Comparison of ENCODE assay signal across 35 cellular contexts in the genomic region with DNA sequence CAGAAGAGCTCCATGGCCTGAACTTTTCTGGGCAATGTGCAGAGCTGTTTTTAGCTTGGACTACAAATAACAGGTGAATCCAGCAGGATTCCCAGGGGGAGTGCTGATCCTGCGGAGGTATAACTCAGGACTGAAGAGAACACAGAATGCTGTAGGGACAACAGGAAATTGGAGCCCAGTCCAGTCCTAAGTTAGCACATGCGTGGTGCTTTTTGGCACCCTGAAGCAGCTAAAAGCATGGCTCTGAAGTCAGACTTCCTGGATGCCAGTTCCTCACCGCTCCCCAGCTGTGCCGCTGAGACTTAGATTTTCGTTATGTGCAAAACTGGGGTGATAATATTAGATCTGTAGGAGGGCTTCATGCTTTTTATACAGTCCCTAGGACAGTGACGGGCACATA. TPM values are rescaled to one million over a fixed set of nuclear protein-coding genes. Genes with fewer than 3 reads are reported as not detected.
"Had no signal": no experiment of that assay in that cellular context is flagged by ENCODE, and none has a peak within 500 bp of the region (broad histone marks: within the 10 kb centered on the region; RNA-seq: fewer than 3 reads in every experiment).

No MANE protein-coding gene starts in this region.

- H3K27ac ChIP-seq: adrenal gland, body of pancreas, brain microvascular endothelial cell, breast epithelium, VCaP had no signal

- ATAC-seq: activated CD8-positive, alpha-beta T cell treated with anti-CD3 and anti-CD28 coated beads for 36 hours; activated naive CD4-positive, alpha-beta T cell treated with anti-CD3 and anti-CD28 coated beads, Interleukin-2, amount 50 U/mL, for 72 hours; activated T-cell treated with anti-CD3 and anti-CD28 coated beads, Interleukin-2, amount 50 U/mL, for 4 hours; activated T-cell treated with anti-CD3 and anti-CD28 coated beads, Interleukin-2, amount 50 U/mL, for 72 hours; activated T-helper 17 cell treated with anti-CD3 and anti-CD28 coated beads, Interleukin-2, amount 50 U/mL, for 72 hours; body of pancreas had no signal

- DNase-seq: activated B cell treated with CpG ODN at 0.5 μM for 24 hours; activated CD4-positive, alpha-beta memory T cell treated with anti-CD3 and anti-CD28 coated beads for 36 hours; activated CD4-positive, alpha-beta T cell treated with anti-CD3 and anti-CD28 coated beads for 4 hours; activated CD4-positive, alpha-beta T cell treated with anti-CD3 and anti-CD28 coated beads, Interleukin-2, amount 10 ng/mL, durations not matched to agents 24 days and 14 days; activated CD4-positive, alpha-beta T cell treated with anti-CD3 and anti-CD28 coated beads, Interleukin-2, amount 50 U/mL, for 1 hour; activated CD4-positive, alpha-beta T cell treated with anti-CD3 and anti-CD28 coated beads, Interleukin-2, amount 50 U/mL, for 4 hours; activated CD4-positive, CD25-positive, alpha-beta regulatory T cell treated with anti-CD3 and anti-CD28 coated beads, Interleukin-2, amount 50 U/mL, for 72 hours; activated CD8-positive, alpha-beta memory T cell treated with anti-CD3 and anti-CD28 coated beads, Interleukin-2, amount 50 U/mL, for 4 hours; activated CD8-positive, alpha-beta T cell treated with anti-CD3 and anti-CD28 coated beads for 36 hours; activated effector memory CD4-positive, alpha-beta T cell treated with anti-CD3 and anti-CD28 coated beads, Interleukin-2, amount 50 U/mL, for 16 hours; activated gamma-delta T cell treated with Interleukin-2 at 50 U/mL for 16 hours; activated naive CD4-positive, alpha-beta T cell; activated naive CD4-positive, alpha-beta T cell treated with anti-CD3 and anti-CD28 coated beads for 36 hours; activated naive CD4-positive, alpha-beta T cell treated with anti-CD3 and anti-CD28 coated beads, Interleukin-2, amount 50 U/mL, for 16 hours; activated naive CD8-positive, alpha-beta T cell treated with anti-CD3 and anti-CD28 coated beads for 36 hours; activated T-cell treated with anti-CD3 and anti-CD28 coated beads for 4 hours; activated T-cell treated with anti-CD3 and anti-CD28 coated beads, Interleukin-2, amount 50 U/mL, for 1 hour; activated T-cell treated with anti-CD3 and anti-CD28 coated beads, Interleukin-2, amount 50 U/mL, for 4 hours; activated T-cell treated with anti-CD3 and anti-CD28 coated beads, Interleukin-2, amount 50 U/mL, for 72 hours; adrenal gland; amniotic stem cell; aorta; body of pancreas; brain microvascular endothelial cell; central memory CD4-positive, alpha-beta T cell; T-helper 1 cell; T-helper 2 cell; T-helper 9 cell had no signal

- H3K4me3 ChIP-seq: adrenal gland, body of pancreas, breast epithelium had no signal

- H3K36me3 ChIP-seq: adrenal gland, brain microvascular endothelial cell, breast epithelium had no signal

- H3K4me1 ChIP-seq: adrenal gland, body of pancreas, breast epithelium had no signal

- H3K9me3 ChIP-seq: adrenal gland, body of pancreas, breast epithelium had no signal

- H3K27me3 ChIP-seq: adrenal gland, body of pancreas, brain microvascular endothelial cell, breast epithelium had no signal

RNA-seq across cellular contexts. Expression of gene GALR1, which starts 58.6 kb away (rescaled TPM):
- total RNA-seq: activated B cell treated with CpG ODN at 0.5 μM for 24 hours; activated CD4-positive, alpha-beta memory T cell treated with anti-CD3 and anti-CD28 coated beads for 36 hours; activated CD4-positive, alpha-beta T cell treated with anti-CD3 and anti-CD28 coated beads, Interleukin-2, amount 10 ng/mL, durations not matched to agents 24 days and 14 days; activated CD8-positive, alpha-beta memory T cell treated with anti-CD3 and anti-CD28 coated beads for 36 hours; activated CD8-positive, alpha-beta T cell treated with anti-CD3 and anti-CD28 coated beads for 36 hours; activated naive CD4-positive, alpha-beta T cell treated with anti-CD3 and anti-CD28 coated beads for 36 hours; activated naive CD4-positive, alpha-beta T cell treated with anti-CD3 and anti-CD28 coated beads, Interleukin-2, amount 50 U/mL, for 72 hours; activated naive CD8-positive, alpha-beta T cell treated with anti-CD3 and anti-CD28 coated beads for 36 hours; activated T-cell treated with anti-CD3 and anti-CD28 coated beads, Interleukin-2, amount 50 U/mL, for 4 hours; activated T-cell treated with anti-CD3 and anti-CD28 coated beads, Interleukin-2, amount 50 U/mL, for 72 hours; activated T-helper 1 cell treated with anti-CD3 and anti-CD28 coated beads, Interleukin-12 subunit alpha, Interleukin-12 subunit beta, Interleukin-2, Interleukin-4 antibody, amounts not matched to agents 30 ng/mL and 10 ng/mL and 1 ng/mL, durations not matched to agents 14 hours and 24 hours and 36 hours; activated T-helper 17 cell treated with anti-CD3 and anti-CD28 coated beads, Interleukin-2, amount 50 U/mL, for 72 hours; astrocyte had no signal
